In genomic region chr1:34896612-34897011, GRCh38 we compare ENCODE assay signal across 23 cellular contexts. TPM values are rescaled to one million over a fixed set of nuclear protein-coding genes. Genes with fewer than 3 reads are reported as not detected.
DNase-seq lines count a peak whose midpoint lies in the region; ATAC-seq, FAIRE-seq and TF ChIP-seq lines count a peak whose summit lies in the region.
"Had no signal": no experiment of that assay in that cellular context is flagged by ENCODE, and none has a peak within 500 bp of the region (broad histone marks: within the 10 kb centered on the region; RNA-seq: fewer than 3 reads in every experiment).

No MANE protein-coding gene starts in this region.

- H3K9me3 ChIP-seq in Karpas-422 (ENCODE audit: low read length) = peaks cover 7% of the 10 kb centered on the region; the same call in 1 of the 2 replicates
- H3K9me3 ChIP-seq in K562 (replicated peaks; ENCODE audit: control insufficient read depth, insufficient read depth, low read depth, low read length) = peaks cover 2% of the 10 kb centered on the region; the same call in 1 of the 2 replicates
- H3K9me3 ChIP-seq in osteoblast (ENCODE audit: low read depth, low read length) = no peaks in the 10 kb centered on the region

- CTCF ChIA-PET in K562 (lab: Yijun Ruan, JAX; ENCODE audit: low intra/inter-chr PET ratio) = interaction anchor here (0.6 kb wide), 1 partner anchor 723 kb away, joined by 3 read pairs; no protein-coding TSS in a partner anchor

- peaks cover 54% of the 10 kb centered on the region for H3K4me1 ChIP-seq in Karpas-422 (ENCODE audit: low read length)
- H3K4me1 ChIP-seq in K562 (replicated peaks in 1 of 2; ENCODE audit: control insufficient read depth in 2 of 2, insufficient read depth in 2 of 2, low read length in 2 of 2) = no peaks in the 10 kb centered on the region
- H3K4me1 ChIP-seq in osteoblast (ENCODE audit: insufficient read depth, low read length) = no peaks in the 10 kb centered on the region
- H3K4me1 ChIP-seq: ascending aorta, psoas muscle had no signal

- POLR2A ChIA-PET in K562 (lab: Yijun Ruan, JAX) = no interaction called here

- peak; percentile 30 to 50 for TF ChIP-seq RAD21 in K562 (CRISPR knock-in tag; conservative IDR thresholded peaks at IDR 0.05 in 1 of 2, IDR thresholded peaks at IDR 0.05 in 1 of 2)

- in situ Hi-C loops in K562 (cut with MboI) = no loop called here

- H3K9ac ChIP-seq in Karpas-422 (ENCODE audit: low read length) = no peak overlapping the region
- H3K9ac ChIP-seq in K562 (ENCODE audit: insufficient read depth in 1 of 2, low read depth in 2 of 2, low read length in 2 of 2) = no peak overlapping the region

- peak overlapping the region; percentile 79 for H3K27ac ChIP-seq in Karpas-422 (ENCODE audit: low read length)
- no peak overlapping the region for H3K27ac ChIP-seq in K562 (ENCODE audit: extremely low read depth, low read depth, low read length)
- H3K27ac ChIP-seq in osteoblast (ENCODE audit: low read depth, low read length) = no peak overlapping the region
- H3K27ac ChIP-seq: ascending aorta, psoas muscle, thoracic aorta had no signal

- no peak for TF ChIP-seq POLR2A in K562 (conservative IDR thresholded peaks at IDR 0.05)

- no TSS peak for BruUV-seq in K562 (replicated peaks; lab: Mats Ljungman, UMichigan)

- FAIRE-seq in K562 (lab: Jason Lieb, UNC) = no peak
- FAIRE-seq: frontal cortex, GM18507, H54 had no signal

- no peaks in the 10 kb centered on the region for H3K27me3 ChIP-seq in Karpas-422 (ENCODE audit: low read length)
- H3K27me3 ChIP-seq in K562 (ENCODE audit: control insufficient read depth in 2 of 2, insufficient read depth in 2 of 2, low read length in 2 of 2) = peaks cover 22 to 24% of the 10 kb centered on the region in 2 experiments
- H3K27me3 ChIP-seq in osteoblast (ENCODE audit: insufficient read depth, low read length) = no peaks in the 10 kb centered on the region
- H3K27me3 ChIP-seq: ascending aorta had no signal

- H3K79me2 ChIP-seq in Karpas-422 (ENCODE audit: low read length) (no peaks in the 10 kb centered on the region), K562 (ENCODE audit: control insufficient read depth, insufficient read depth, low read length) (no peaks in the 10 kb centered on the region), osteoblast (ENCODE audit: insufficient read depth, low read length) (no peaks in the 10 kb centered on the region)

- H3K9me2 ChIP-seq in Karpas-422 (replicated peaks; ENCODE audit: insufficient read depth, low read length) = no peaks in the 10 kb centered on the region

- TF ChIP-seq EP300 in K562 (IDR thresholded peaks at IDR 0.05; ENCODE audit: low read length) = no peak

- intact Hi-C loops in K562 (cut with micrococcal nuclease) = no loop called here

- H3K36me3 ChIP-seq in Karpas-422 (ENCODE audit: insufficient read depth, low read length) (peaks cover 13% of the 10 kb centered on the region), K562 (ENCODE audit: control insufficient read depth, insufficient read depth, low read length) (no peaks in the 10 kb centered on the region), osteoblast (ENCODE audit: insufficient read depth, low read length) (no peaks in the 10 kb centered on the region)
- H3K36me3 ChIP-seq: ascending aorta, thoracic aorta had no signal

- TF ChIP-seq CTCF in K562 (IDR thresholded peaks at IDR 0.05 in 2 of 3, conservative IDR thresholded peaks at IDR 0.05 in 1 of 3; ENCODE audit: insufficient read depth in 2 of 3, low read depth in 1 of 3, low read length in 3 of 3) (peak in 1 of 3 experiments; percentile 49; a peak in 2 of 6 replicates), osteoblast (IDR thresholded peaks at IDR 0.05; ENCODE audit: extremely low read depth, low read depth, low read length) (peak; percentile 36)

- H3K4me3 ChIP-seq in Karpas-422 (ENCODE audit: low read length) (no peak overlapping the region), K562 (no peak overlapping the region), osteoblast (ENCODE audit: insufficient read depth, low read length) (no peak overlapping the region)
- H3K4me3 ChIP-seq: ascending aorta, psoas muscle, thoracic aorta had no signal

- peak; percentile 42; the same call in 1 of the 3 replicates for ATAC-seq in K562
- no peak for ATAC-seq in HG03025 (IDR thresholded peaks at IDR 0.05; ENCODE audit: low FRiP score, unreplicated experiment)
- ATAC-seq: effector memory CD8-positive, alpha-beta T cell; natural killer cell treated with Interleukin-12 subunit alpha and Interleukin-12 subunit beta and Interleukin-15 and Interleukin-18, amount 100 ng/mL, for 72 hours; psoas muscle; stimulated activated effector memory CD8-positive, alpha-beta T cell treated with anti-CD3 and anti-CD28 coated beads, Interleukin-12 subunit alpha, Interleukin-12 subunit beta, amount 100 ng/mL, for 72 hours had no signal

- H2AFZ ChIP-seq in Karpas-422 (ENCODE audit: low read length) = no peak overlapping the region
- H2AFZ ChIP-seq in K562 (ENCODE audit: low read depth, low read length) = no peak overlapping the region
- no peak overlapping the region for H2AFZ ChIP-seq in osteoblast (ENCODE audit: low read length)

- no peaks in the 10 kb centered on the region for H4K20me1 ChIP-seq in Karpas-422 (ENCODE audit: insufficient read depth, low read depth, low read length)
- peaks cover 3% of the 10 kb centered on the region; the same call in 1 of the 2 replicates for H4K20me1 ChIP-seq in K562 (replicated peaks; ENCODE audit: control insufficient read depth, insufficient read depth, low read length)
- H4K20me1 ChIP-seq in osteoblast (ENCODE audit: insufficient read depth, low read length) = no peaks in the 10 kb centered on the region

- no peaks in the 10 kb centered on the region for H3K9me1 ChIP-seq in K562 (ENCODE audit: control insufficient read depth, insufficient read depth, low read length)

- 0% methylated on average over 1 of the region's 1 CpG for WGBS in K562 (ENCODE audit: insufficient coverage, low coverage, missing lambda C conversion rate)

- no peak overlapping the region for H3K4me2 ChIP-seq in Karpas-422 (ENCODE audit: low read depth, low read length, poor library complexity, severe bottlenecking)
- H3K4me2 ChIP-seq in K562 (ENCODE audit: insufficient read depth, low read length) = no peak overlapping the region
- H3K4me2 ChIP-seq in osteoblast (ENCODE audit: insufficient read depth, low read length) = no peak overlapping the region

- DNase-seq in ELR (ENCODE audit: low read depth) (peak; percentile 15), Karpas-422 (no peak), K562 (ENCODE audit: extremely low read depth in 1 of 4, low spot score in 3 of 4) (no peak), osteoblast (ENCODE audit: insufficient read length, low spot score, missing footprints) (no peak), NOMO-1 (lab: John Stamatoyannopoulos, UW; ENCODE audit: unreplicated experiment in 2 of 2) (no peak), EL (no peak), NCI-H2196 (lab: John Stamatoyannopoulos, UW; ENCODE audit: unreplicated experiment) (no peak)
- DNase-seq: activated naive CD4-positive, alpha-beta T cell treated with Interleukin-2 at 50 U/mL for 16 hours; DMS 273 treated with DMSO at 0.1 percent for 48 hours; effector memory CD8-positive, alpha-beta T cell; kidney glomerular epithelial cell; mesenchymal stem cell; NCI-H1105 treated with DMSO at 0.1 percent for 48 hours; psoas muscle; SW 1271 had no signal

RNA-seq across cellular contexts. Expression of gene DLGAP3, which starts 32.8 kb away (rescaled TPM):
- total RNA-seq in Karpas-422 (2014; rRNA removed; shearing (Covaris generic); ENCODE audit: low replicate concordance) = 4.1 and 9.5 TPM in 2 replicates
- total RNA-seq in K562 (2011; cell fraction: chromatin; rRNA removed; ENCODE audit: low replicate concordance) = 0.30 TPM in 1 of 2 replicates, not detected in the other
- total RNA-seq in K562 (2011; cell fraction: nucleolus; rRNA removed) = 0.17 TPM in 1 of 2 replicates, not detected in the other
- not detected in 2 replicates for total RNA-seq in K562 (2011; cell fraction: nucleoplasm; rRNA removed)
- not detected in 2 replicates for total RNA-seq in K562 (2014; rRNA removed)
- not detected in 2 replicates for total RNA-seq in K562 (2014; rRNA removed; fragmentation: Illumina TruSeq; extraction: Trizol)
- not detected in 2 replicates for total RNA-seq in K562 (2015; rRNA removed; fragmentation: Illumina TruSeq; extraction: Trizol)
- total RNA-seq in K562 (2021) = 0.07 and 0.18 TPM in 2 replicates
- 0.01 and 0.03 TPM in 2 replicates for polyA plus RNA-seq in K562 (2011; rRNA removed)
- polyA plus RNA-seq in K562 (2011; cell fraction: cytosol; rRNA removed) = 0.01 and 0.15 TPM in 2 replicates
- 0.03 and 0.26 TPM in 2 replicates for polyA plus RNA-seq in K562 (2011; cell fraction: nucleus; rRNA removed)
- 0.03 and 0.05 TPM in 2 replicates for polyA plus RNA-seq in K562 (2012)
- 0.04 TPM in 1 of 2 replicates, not detected in the other for polyA plus RNA-seq in K562 (2014; fragmentation: Illumina TruSeq; extraction: Trizol)
- not detected for polyA plus RNA-seq in K562 (2014; fragmentation: Nextera tagmentation; extraction: Ambion mirVana)
- polyA plus RNA-seq in K562 (2014; rRNA removed) = 0.01 and 0.16 TPM in 2 replicates
- polyA minus RNA-seq in K562 (2011; rRNA and poly(A)+ RNA removed) = not detected in 2 replicates
- polyA minus RNA-seq in K562 (2011; cell fraction: cytosol; rRNA and poly(A)+ RNA removed) = not detected in 2 replicates
- polyA minus RNA-seq in K562 (2011; cell fraction: nucleus; rRNA and poly(A)+ RNA removed) = 0.13 TPM in 1 of 2 replicates, not detected in the other
- total RNA-seq in osteoblast = under 0.01 TPM in 1 of 2 replicates, not detected in the other
- total RNA-seq: ascending aorta had no signal

RNA-seq across cellular contexts. Expression of gene SMIM12, which starts 37.1 kb away (rescaled TPM):
- total RNA-seq in Karpas-422 (2014; rRNA removed; shearing (Covaris generic); ENCODE audit: low replicate concordance) = 25.3 and 33.0 TPM in 2 replicates
- total RNA-seq in K562 (2011; cell fraction: chromatin; rRNA removed; ENCODE audit: low replicate concordance) = 35.4 and 58.0 TPM in 2 replicates
- total RNA-seq in K562 (2011; cell fraction: nucleolus; rRNA removed) = 39.9 and 42.4 TPM in 2 replicates
- total RNA-seq in K562 (2011; cell fraction: nucleoplasm; rRNA removed) = 52.8 and 64.5 TPM in 2 replicates
- 63.5 and 83.3 TPM in 2 replicates for total RNA-seq in K562 (2014; rRNA removed)
- 57.7 and 63.9 TPM in 2 replicates for total RNA-seq in K562 (2014; rRNA removed; fragmentation: Illumina TruSeq; extraction: Trizol)
- total RNA-seq in K562 (2015; rRNA removed; fragmentation: Illumina TruSeq; extraction: Trizol) = 66.7 and 68.0 TPM in 2 replicates
- 71.4 and 72.3 TPM in 2 replicates for total RNA-seq in K562 (2021)
- 46.8 and 56.1 TPM in 2 replicates for polyA plus RNA-seq in K562 (2011; rRNA removed)
- polyA plus RNA-seq in K562 (2011; cell fraction: cytosol; rRNA removed) = 66.5 and 83.9 TPM in 2 replicates
- 38.6 and 39.9 TPM in 2 replicates for polyA plus RNA-seq in K562 (2011; cell fraction: nucleus; rRNA removed)
- polyA plus RNA-seq in K562 (2012) = 46.4 and 78.0 TPM in 2 replicates
- polyA plus RNA-seq in K562 (2014; fragmentation: Illumina TruSeq; extraction: Trizol) = 91.7 and 112 TPM in 2 replicates
- polyA plus RNA-seq in K562 (2014; fragmentation: Nextera tagmentation; extraction: Ambion mirVana) = 10 to 100 TPM; 51.7 to 54.1 TPM
- polyA plus RNA-seq in K562 (2014; rRNA removed) = 63.9 and 84.5 TPM in 2 replicates
- 39.8 and 43.3 TPM in 2 replicates for polyA minus RNA-seq in K562 (2011; rRNA and poly(A)+ RNA removed)
- 20.3 and 25.4 TPM in 2 replicates for polyA minus RNA-seq in K562 (2011; cell fraction: cytosol; rRNA and poly(A)+ RNA removed)
- polyA minus RNA-seq in K562 (2011; cell fraction: nucleus; rRNA and poly(A)+ RNA removed) = 12.9 and 25.4 TPM in 2 replicates
- 24.2 and 25.3 TPM in 2 replicates for total RNA-seq in osteoblast
